ENCODE assay signal across 26 cellular contexts in genomic region chr13:97330448-97330847, GRCh38.
"Had no signal": no experiment of that assay in that cellular context is flagged by ENCODE, and none has a peak within 500 bp of the region (broad histone marks: within the 10 kb centered on the region; RNA-seq: fewer than 3 reads in every experiment).

No MANE protein-coding gene starts in this region.

- H3K4me3 Mint-ChIP-seq: activated CD4-positive, alpha-beta memory T cell treated with anti-CD3 and anti-CD28 coated beads for 36 hours; activated CD4-positive, alpha-beta T cell treated with anti-CD3 and anti-CD28 coated beads for 36 hours; activated CD4-positive, alpha-beta T cell treated with anti-CD3 and anti-CD28 coated beads, Interleukin-2, amount 10 ng/mL, durations not matched to agents 24 days and 14 days; activated CD8-positive, alpha-beta memory T cell treated with anti-CD3 and anti-CD28 coated beads, Interleukin-2, amount 10 ng/mL, durations not matched to agents 7 days and 5 days; activated CD8-positive, alpha-beta T cell treated with anti-CD3 and anti-CD28 coated beads, Interleukin-2, amount 10 ng/mL, durations not matched to agents 7 days and 5 days; activated naive CD8-positive, alpha-beta T cell; activated T-cell treated with anti-CD3 and anti-CD28 coated beads, Interleukin-2, amount 50 U/mL, for 72 hours; central memory CD8-positive, alpha-beta T cell had no signal

- H3K27ac Mint-ChIP-seq: activated CD4-positive, alpha-beta memory T cell treated with anti-CD3 and anti-CD28 coated beads for 36 hours; activated CD4-positive, alpha-beta T cell treated with anti-CD3 and anti-CD28 coated beads for 36 hours; activated CD4-positive, alpha-beta T cell treated with anti-CD3 and anti-CD28 coated beads, Interleukin-2, amount 10 ng/mL, durations not matched to agents 24 days and 14 days; activated CD8-positive, alpha-beta memory T cell treated with anti-CD3 and anti-CD28 coated beads, Interleukin-2, amount 10 ng/mL, durations not matched to agents 7 days and 5 days; activated CD8-positive, alpha-beta T cell treated with anti-CD3 and anti-CD28 coated beads, Interleukin-2, amount 10 ng/mL, durations not matched to agents 7 days and 5 days; activated naive CD8-positive, alpha-beta T cell; activated T-cell treated with anti-CD3 and anti-CD28 coated beads, Interleukin-2, amount 50 U/mL, for 72 hours had no signal

- H3K9me3 Mint-ChIP-seq: activated CD4-positive, alpha-beta memory T cell treated with anti-CD3 and anti-CD28 coated beads for 36 hours; activated CD4-positive, alpha-beta T cell treated with anti-CD3 and anti-CD28 coated beads, Interleukin-2, amount 10 ng/mL, durations not matched to agents 24 days and 14 days; activated T-cell treated with anti-CD3 and anti-CD28 coated beads, Interleukin-2, amount 50 U/mL, for 72 hours; central memory CD8-positive, alpha-beta T cell had no signal

- H3K27me3 Mint-ChIP-seq: activated CD4-positive, alpha-beta memory T cell treated with anti-CD3 and anti-CD28 coated beads for 36 hours; activated CD4-positive, alpha-beta T cell treated with anti-CD3 and anti-CD28 coated beads for 36 hours; activated CD4-positive, alpha-beta T cell treated with anti-CD3 and anti-CD28 coated beads, Interleukin-2, amount 10 ng/mL, durations not matched to agents 24 days and 14 days; activated CD8-positive, alpha-beta memory T cell treated with anti-CD3 and anti-CD28 coated beads, Interleukin-2, amount 10 ng/mL, durations not matched to agents 7 days and 5 days; activated naive CD8-positive, alpha-beta T cell; central memory CD8-positive, alpha-beta T cell had no signal

- H3K4me3 ChIP-seq: esophagus muscularis mucosa, gastroesophageal sphincter had no signal

- H3K27me3 ChIP-seq: brain microvascular endothelial cell, esophagus muscularis mucosa, gastroesophageal sphincter had no signal

- ATAC-seq: activated CD4-positive, alpha-beta T cell treated with anti-CD3 and anti-CD28 coated beads for 36 hours; activated CD8-positive, alpha-beta memory T cell treated with anti-CD3 and anti-CD28 coated beads, Interleukin-2, amount 10 ng/mL, durations not matched to agents 7 days and 5 days; activated CD8-positive, alpha-beta T cell treated with anti-CD3 and anti-CD28 coated beads, Interleukin-2, amount 10 ng/mL, durations not matched to agents 7 days and 5 days; activated T-cell treated with anti-CD3 and anti-CD28 coated beads, Interleukin-2, amount 50 U/mL, for 72 hours; gastroesophageal sphincter had no signal

- H3K4me1 Mint-ChIP-seq: activated CD4-positive, alpha-beta T cell treated with anti-CD3 and anti-CD28 coated beads, Interleukin-2, amount 10 ng/mL, durations not matched to agents 24 days and 14 days; activated CD8-positive, alpha-beta memory T cell treated with anti-CD3 and anti-CD28 coated beads, Interleukin-2, amount 10 ng/mL, durations not matched to agents 7 days and 5 days had no signal

- DNase-seq: activated CD4-positive, alpha-beta memory T cell treated with anti-CD3 and anti-CD28 coated beads for 36 hours; activated CD4-positive, alpha-beta T cell treated with anti-CD3 and anti-CD28 coated beads for 36 hours; activated CD4-positive, alpha-beta T cell treated with anti-CD3 and anti-CD28 coated beads, Interleukin-2, amount 10 ng/mL, durations not matched to agents 24 days and 14 days; activated CD4-positive, CD25-positive, alpha-beta regulatory T cell; activated CD4-positive, CD25-positive, alpha-beta regulatory T cell treated with anti-CD3 and anti-CD28 coated beads, Interleukin-2, amount 50 U/mL, for 72 hours; activated CD8-positive, alpha-beta memory T cell treated with anti-CD3 and anti-CD28 coated beads, Interleukin-2, amount 10 ng/mL, durations not matched to agents 7 days and 5 days; activated CD8-positive, alpha-beta memory T cell treated with anti-CD3 and anti-CD28 coated beads, Interleukin-2, amount 50 U/mL, for 4 hours; activated CD8-positive, alpha-beta T cell treated with anti-CD3 and anti-CD28 coated beads, Interleukin-2, amount 10 ng/mL, durations not matched to agents 7 days and 5 days; activated gamma-delta T cell; activated naive CD4-positive, alpha-beta T cell; activated naive CD4-positive, alpha-beta T cell treated with anti-CD3 and anti-CD28 coated beads, Interleukin-2, amount 50 U/mL, for 16 hours; activated T-cell treated with anti-CD3 and anti-CD28 coated beads, Interleukin-2, amount 50 U/mL, for 1 hour; activated T-cell treated with anti-CD3 and anti-CD28 coated beads, Interleukin-2, amount 50 U/mL, for 72 hours; amniotic stem cell; anterior cingulate cortex; brain microvascular endothelial cell; cortex of kidney; dermis blood vessel endothelial cell; effector CD8-positive, alpha-beta T cell; foreskin melanocyte; head of caudate nucleus; T-helper 2 cell had no signal

- H3K27ac ChIP-seq: brain microvascular endothelial cell, gastroesophageal sphincter had no signal
